8 cellular contexts compared by ENCODE assay signal in genomic region chr2:218570850-218571249, GRCh38. TPM values are rescaled to one million over a fixed set of nuclear protein-coding genes. Genes with fewer than 3 reads are reported as not detected.
DNase-seq lines count a peak whose midpoint lies in the region; ATAC-seq and TF ChIP-seq lines count a peak whose summit lies in the region.

No MANE protein-coding gene starts in this region.

- ATAC-seq in HCT116 (no peak), left colon (no peak)
- no peak for ATAC-seq in activated naive CD8-positive, alpha-beta T cell treated with anti-CD3 and anti-CD28 coated beads, Interleukin-2, amount 10 ng/mL, durations not matched to agents 7 days and 5 days (ENCODE audit: low read depth)

- no peak for TF ChIP-seq RAD21 in HCT116 (IDR thresholded peaks at IDR 0.05; ENCODE audit: low read depth)

- intact Hi-C loops in HCT116 (cut with micrococcal nuclease), result no loop called here
- intact Hi-C loops in left colon (cut with DNase I, micrococcal nuclease), result no loop called here
- intact Hi-C loops in CD14-positive monocyte (cut with micrococcal nuclease), result no loop called here

- H2AFZ ChIP-seq in ACC112 (ENCODE audit: low read length, unreplicated experiment) (no peak overlapping the region), HCT116 (ENCODE audit: low read depth, low read length, poor library complexity, severe bottlenecking) (no peak overlapping the region)

- H3K27me3 ChIP-seq in ACC112 (ENCODE audit: insufficient read depth, low read length) (no peaks in the 10 kb centered on the region), HCT116 (ENCODE audit: insufficient read depth, low read length) (no peaks in the 10 kb centered on the region)

- no peaks in the 10 kb centered on the region for H3K9me3 Mint-ChIP-seq in activated naive CD8-positive, alpha-beta T cell treated with anti-CD3 and anti-CD28 coated beads, Interleukin-2, amount 10 ng/mL, durations not matched to agents 7 days and 5 days
- H3K9me3 Mint-ChIP-seq in CD14-positive monocyte, result no peaks in the 10 kb centered on the region

- H3K4me1 ChIP-seq in ACC112 (ENCODE audit: control insufficient read depth, insufficient read depth, low read length, unreplicated experiment) (peaks cover 27% of the 10 kb centered on the region), HCT116 (ENCODE audit: control insufficient read depth in 1 of 2, insufficient read depth in 2 of 2, low read length in 2 of 2) (peaks cover 15 to 27% of the 10 kb centered on the region in 2 experiments)

- peaks cover 4% of the 10 kb centered on the region; the same call in 1 of the 2 replicates for H3K36me3 ChIP-seq in ACC112 (ENCODE audit: insufficient read depth, low read length)
- H3K36me3 ChIP-seq in HCT116 (ENCODE audit: control insufficient read depth in 1 of 2, insufficient read depth in 2 of 2, low read length in 2 of 2), result peaks cover 14% of the 10 kb centered on the region in 2 experiments; a peak in 2 of 4 replicates

- TF ChIP-seq CTCF in HCT116 (IDR thresholded peaks at IDR 0.05 in 2 of 3, conservative IDR thresholded peaks at IDR 0.05 in 1 of 3; ENCODE audit: borderline replicate concordance in 1 of 3, insufficient read depth in 1 of 3, low read depth in 2 of 3, low read length in 2 of 3) (no peak), CD14-positive monocyte (IDR thresholded peaks at IDR 0.05) (no peak)

- H3K27ac Mint-ChIP-seq in activated naive CD8-positive, alpha-beta T cell treated with anti-CD3 and anti-CD28 coated beads, Interleukin-2, amount 10 ng/mL, durations not matched to agents 7 days and 5 days, result peak overlapping the region; percentile 100
- H3K27ac Mint-ChIP-seq in CD14-positive monocyte, result peak overlapping the region in 3 of 7 donors; percentile 37 to 99 (median 81)

- no peak for DNase-seq in HCT116 (ENCODE audit: low read depth, low spot score)
- no peak for DNase-seq in activated naive CD8-positive, alpha-beta T cell treated with anti-CD3 and anti-CD28 coated beads, Interleukin-2, amount 10 ng/mL, durations not matched to agents 7 days and 5 days
- peak; percentile 20 for DNase-seq in kidney tubule cell (ENCODE audit: low spot score)
- DNase-seq in HPDE6-E6E7 (ENCODE audit: extremely low spot score), result no peak
- DNase-seq in left colon, result no peak
- DNase-seq in CD14-positive monocyte (ENCODE audit: low spot score), result no peak
- no peak for DNase-seq in COR-L47 (lab: John Stamatoyannopoulos, UW)

- no peak overlapping the region for H3K9ac ChIP-seq in HCT116 (ENCODE audit: low read length)

- CTCF ChIA-PET in HCT116 (lab: Charles Lee), result no interaction called here

- POLR2A ChIA-PET in HCT116 (lab: Charles Lee), result no interaction called here
- POLR2A ChIA-PET in activated naive CD8-positive, alpha-beta T cell treated with anti-CD3 and anti-CD28 coated beads, Interleukin-2, amount 10 ng/mL, durations not matched to agents 7 days and 5 days (lab: Charles Lee), result no interaction called here

- BruUV-seq in HCT116 (replicated peaks; lab: Mats Ljungman, UMichigan), result no TSS peak

- peaks cover 24% of the 10 kb centered on the region for H3K36me3 Mint-ChIP-seq in activated naive CD8-positive, alpha-beta T cell treated with anti-CD3 and anti-CD28 coated beads, Interleukin-2, amount 10 ng/mL, durations not matched to agents 7 days and 5 days
- peaks cover 29 to 37% of the 10 kb centered on the region in 2 donors for H3K36me3 Mint-ChIP-seq in CD14-positive monocyte

- peak overlapping the region; percentile 97 for H3K27ac ChIP-seq in ACC112 (ENCODE audit: low read depth, low read length)
- H3K27ac ChIP-seq in HCT116 (ENCODE audit: low read depth, low read length), result no peak overlapping the region

- no peaks in the 10 kb centered on the region for H3K27me3 Mint-ChIP-seq in activated naive CD8-positive, alpha-beta T cell treated with anti-CD3 and anti-CD28 coated beads, Interleukin-2, amount 10 ng/mL, durations not matched to agents 7 days and 5 days
- no peaks in the 10 kb centered on the region for H3K27me3 Mint-ChIP-seq in CD14-positive monocyte (ENCODE audit: low read depth in 3 of 3)

- H3K9me3 ChIP-seq in HCT116 (ENCODE audit: control insufficient read depth in 1 of 2, insufficient read depth in 1 of 2, low read depth in 1 of 2, low read length in 2 of 2), result no peaks in the 10 kb centered on the region

- RAD21 ChIA-PET in HCT116 (lab: Charles Lee; ENCODE audit: low non-redundant PET in 1 of 2, low total read pairs in 2 of 2, uncharacterized antibody in 2 of 2, unreplicated experiment in 2 of 2), result no interaction called here

- peak overlapping the region; percentile 84 for H3K4me3 ChIP-seq in ACC112 (ENCODE audit: low read depth, low read length)
- no peak overlapping the region for H3K4me3 ChIP-seq in HCT116 (replicated peaks in 1 of 2; ENCODE audit: low read depth in 1 of 2, low read length in 2 of 2)

- no peaks in the 10 kb centered on the region for H3K9me2 ChIP-seq in HCT116 (ENCODE audit: insufficient read depth)

- peak overlapping the region; percentile 91 for H3K4me3 Mint-ChIP-seq in activated naive CD8-positive, alpha-beta T cell treated with anti-CD3 and anti-CD28 coated beads, Interleukin-2, amount 10 ng/mL, durations not matched to agents 7 days and 5 days
- H3K4me3 Mint-ChIP-seq in CD14-positive monocyte, result no peak overlapping the region

- H3K4me2 ChIP-seq in HCT116 (ENCODE audit: low read length), result peak overlapping the region; percentile 83; the same call in 1 of the 2 replicates

- H3K4me1 Mint-ChIP-seq in activated naive CD8-positive, alpha-beta T cell treated with anti-CD3 and anti-CD28 coated beads, Interleukin-2, amount 10 ng/mL, durations not matched to agents 7 days and 5 days, result peaks cover 39% of the 10 kb centered on the region
- H3K4me1 Mint-ChIP-seq in CD14-positive monocyte, result peaks cover 41% of the 10 kb centered on the region

- no peak for TF ChIP-seq POLR2A in HCT116 (IDR thresholded peaks at IDR 0.05; ENCODE audit: borderline replicate concordance, extremely low read depth, insufficient read depth, insufficient read length)

- H3K79me2 ChIP-seq in ACC112 (ENCODE audit: control insufficient read depth, insufficient read depth, low read length, unreplicated experiment), result peaks cover 91% of the 10 kb centered on the region
- H3K79me2 ChIP-seq in HCT116 (ENCODE audit: insufficient read depth, low read length), result peaks cover 95% of the 10 kb centered on the region

- no peaks in the 10 kb centered on the region for H4K20me1 ChIP-seq in HCT116 (ENCODE audit: insufficient read depth)

TF ChIP-seq in HCT116, 20 proteins besides CTCF, POLR2A, EP300 and RAD21:
- no peak for TF ChIP-seq POLR2AphosphoS5 (IDR thresholded peaks at IDR 0.05; ENCODE audit: low read depth, low read length)
- TF ChIP-seq CEBPB (IDR thresholded peaks at IDR 0.05; ENCODE audit: low read depth), result no peak
- no peak for TF ChIP-seq EZH2 (IDR thresholded peaks at IDR 0.05)
- no peak for TF ChIP-seq SRF (IDR thresholded peaks at IDR 0.05; ENCODE audit: low read depth)

RNA-seq across cellular contexts. Expression of gene CNOT9, which starts 2.2 kb away (rescaled TPM):
- total RNA-seq in HCT116 (2021; ENCODE audit: unreplicated experiment) (65.7 TPM), left colon (10 to 100 TPM; 32.7 to 39.1 TPM)
- polyA plus RNA-seq in HCT116 (2012), result 31.1 and 33.0 TPM in 2 replicates
- total RNA-seq in activated naive CD8-positive, alpha-beta T cell treated with anti-CD3 and anti-CD28 coated beads, Interleukin-2, amount 10 ng/mL, durations not matched to agents 7 days and 5 days, result 10 to 100 TPM; 75.0 to 79.5 TPM
- polyA plus RNA-seq in CD14-positive monocyte, result 10 to 100 TPM; 14.5 to 18.4 TPM

RNA-seq across cellular contexts. Expression of gene USP37, which starts 2.7 kb away (rescaled TPM):
- total RNA-seq in HCT116 (2021; ENCODE audit: unreplicated experiment), result 23.5 TPM
- 3.1 and 5.0 TPM in 2 replicates for polyA plus RNA-seq in HCT116 (2012)
- total RNA-seq in activated naive CD8-positive, alpha-beta T cell treated with anti-CD3 and anti-CD28 coated beads, Interleukin-2, amount 10 ng/mL, durations not matched to agents 7 days and 5 days, result 10 to 100 TPM; 31.9 to 33.5 TPM
- total RNA-seq in left colon, result 10 to 100 TPM in 1 of 2 donors, 1 to 10 TPM in 1; 9.3 to 14.6 TPM
- 1 to 10 TPM; 2.7 to 4.9 TPM for polyA plus RNA-seq in CD14-positive monocyte

RNA-seq across cellular contexts. Expression of gene PLCD4, which starts 36.8 kb away (rescaled TPM):
- total RNA-seq in HCT116 (2021; ENCODE audit: unreplicated experiment) (0.64 TPM), left colon (1 to 10 TPM; 1.0 to 3.8 TPM)
- 1.2 and 1.4 TPM in 2 replicates for polyA plus RNA-seq in HCT116 (2012)
- under 1 TPM; 0.54 to 0.64 TPM for total RNA-seq in activated naive CD8-positive, alpha-beta T cell treated with anti-CD3 and anti-CD28 coated beads, Interleukin-2, amount 10 ng/mL, durations not matched to agents 7 days and 5 days
- polyA plus RNA-seq in CD14-positive monocyte, result under 1 TPM in 1 of 2 donors, not detected in 1; 0.04 TPM
